ENCODE assay signal across 1 cellular context in the genomic region with DNA sequence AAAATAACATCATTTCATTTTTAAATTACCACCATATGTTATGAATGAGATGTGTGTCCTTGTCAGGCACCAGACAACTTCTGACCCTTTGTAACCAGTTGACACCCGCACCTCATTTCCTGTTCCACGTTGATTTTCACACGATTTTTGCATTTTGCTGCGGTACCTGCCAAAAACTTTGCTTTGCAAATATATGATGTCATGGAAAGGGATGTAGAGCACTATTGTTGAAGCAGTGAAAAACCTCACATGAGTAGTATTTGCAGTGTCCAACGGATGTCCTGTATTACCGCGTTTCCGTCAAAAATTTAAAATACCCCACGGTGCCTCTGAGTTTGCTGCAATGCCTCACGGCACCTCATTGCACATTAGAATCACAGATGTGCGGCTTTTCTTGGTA.
TF ChIP-seq lines count a peak whose summit lies in the region.

No MANE protein-coding gene starts in this region.

TF ChIP-seq in GM12878, 131 proteins besides CTCF, POLR2A, EP300 and RAD21 (continued from another document):
- no peak for TF ChIP-seq ZNF592 (IDR thresholded peaks at IDR 0.05)
TF ChIP-seq in GM12878: peak in this region for 14.
